In genomic region chr7:148856035-148856881, GRCh38 we compare ENCODE assay signal across 7 cellular contexts. TPM values are rescaled to one million over a fixed set of nuclear protein-coding genes. Genes with fewer than 3 reads are reported as not detected.
DNase-seq lines count a peak whose midpoint lies in the region; ATAC-seq and TF ChIP-seq lines count a peak whose summit lies in the region.

No MANE protein-coding gene starts in this region.

- peaks cover 100% of the 10 kb centered on the region for H3K79me2 ChIP-seq in GM23338 (replicated peaks; ENCODE audit: insufficient read depth)
- peaks cover 91% of the 10 kb centered on the region for H3K79me2 ChIP-seq in smooth muscle cell (ENCODE audit: low read depth)

- H3K9me3 Mint-ChIP-seq in GM23338 (no peaks in the 10 kb centered on the region), glutamatergic neuron (ENCODE audit: unreplicated experiment) (no peaks in the 10 kb centered on the region)

- no peak overlapping the region for H3K9ac ChIP-seq in smooth muscle cell (ENCODE audit: low read depth)

- no peaks in the 10 kb centered on the region for H3K36me3 ChIP-seq in GM23338 (ENCODE audit: insufficient read depth)
- H3K36me3 ChIP-seq in smooth muscle cell (ENCODE audit: low read depth), result no peaks in the 10 kb centered on the region

- H3K36me3 Mint-ChIP-seq in GM23338 (ENCODE audit: low read depth), result no peaks in the 10 kb centered on the region
- H3K36me3 Mint-ChIP-seq in glutamatergic neuron (ENCODE audit: unreplicated experiment), result no peaks in the 10 kb centered on the region

- peak; percentile 75 for ATAC-seq in GM23338
- ATAC-seq in HG03469 (IDR thresholded peaks at IDR 0.05; ENCODE audit: unreplicated experiment), result no peak

- H3K4me3 ChIP-seq in GM23338 (no peak overlapping the region), smooth muscle cell (no peak overlapping the region)

- no peak overlapping the region for H3K4me2 ChIP-seq in GM23338
- no peak overlapping the region for H3K4me2 ChIP-seq in smooth muscle cell

- no peaks in the 10 kb centered on the region for H3F3A ChIP-seq in GM23338 (replicated peaks; ENCODE audit: low read depth)
- H3F3A ChIP-seq in smooth muscle cell (ENCODE audit: low read depth), result no peaks in the 10 kb centered on the region

- no peaks in the 10 kb centered on the region for H3K9me2 ChIP-seq in GM23338 (ENCODE audit: insufficient read depth)

- H3K27ac Mint-ChIP-seq in GM23338, result no peak overlapping the region
- no peak overlapping the region for H3K27ac Mint-ChIP-seq in glutamatergic neuron (ENCODE audit: unreplicated experiment)

- H2AFZ ChIP-seq in GM23338, result no peak overlapping the region
- H2AFZ ChIP-seq in smooth muscle cell (ENCODE audit: low read depth), result no peak overlapping the region

- 83% methylated on average over 6 of the region's 6 CpGs for WGBS in smooth muscle cell (ENCODE audit: low lambda C conversion rate)

- no peaks in the 10 kb centered on the region for H3K9me3 ChIP-seq in smooth muscle cell (replicated peaks; ENCODE audit: low read depth)

- peak; percentile 58 for TF ChIP-seq CTCF in GM12801 (IDR thresholded peaks at IDR 0.05; ENCODE audit: extremely low read depth, insufficient read length)
- peak; percentile 66 to 80 for TF ChIP-seq CTCF in GM23338 (conservative IDR thresholded peaks at IDR 0.05; ENCODE audit: low read depth in 2 of 2)
- TF ChIP-seq CTCF in glutamatergic neuron (IDR thresholded peaks at IDR 0.05; ENCODE audit: partially characterized antibody, unreplicated experiment), result peak; percentile 82
- peak; percentile 56 for TF ChIP-seq CTCF in smooth muscle cell (IDR thresholded peaks at IDR 0.05; ENCODE audit: borderline replicate concordance, insufficient read depth, poor library complexity, severe bottlenecking)

- H3K4me1 ChIP-seq in GM23338 (ENCODE audit: insufficient read depth) (peaks cover 19% of the 10 kb centered on the region), smooth muscle cell (ENCODE audit: low read depth) (no peaks in the 10 kb centered on the region)

- H3K4me3 Mint-ChIP-seq in GM23338 (no peak overlapping the region), glutamatergic neuron (ENCODE audit: unreplicated experiment) (no peak overlapping the region)

- H3K27me3 ChIP-seq in GM23338 (ENCODE audit: insufficient read depth) (no peaks in the 10 kb centered on the region), smooth muscle cell (ENCODE audit: low read depth) (no peaks in the 10 kb centered on the region)

- H4K20me1 ChIP-seq in GM23338 (replicated peaks; ENCODE audit: insufficient read depth) (peaks cover 30% of the 10 kb centered on the region), smooth muscle cell (ENCODE audit: low read depth) (peaks cover 50% of the 10 kb centered on the region)

- no peak overlapping the region for H3K27ac ChIP-seq in GM23338 (ENCODE audit: low read depth)
- no peak overlapping the region for H3K27ac ChIP-seq in smooth muscle cell (ENCODE audit: low read depth)

- H3K4me1 Mint-ChIP-seq in GM23338 (peaks cover 20% of the 10 kb centered on the region; the same call in 2 of the 3 replicates), glutamatergic neuron (ENCODE audit: low read depth, unreplicated experiment) (peaks cover 20% of the 10 kb centered on the region)

- DNase-seq in GM23338 (ENCODE audit: low spot score), result peak; percentile 60
- DNase-seq in NCI-H2227 treated with DMSO at 0.1 percent for 48 hours (lab: John Stamatoyannopoulos, UW), result peak; percentile 29
- DNase-seq in activated T-helper 9 cell treated with anti-CD3 and anti-CD28 coated beads, Interleukin-2, amount 50 U/mL, for 16 hours (ENCODE audit: low read depth), result peak; percentile 9
- DNase-seq in glutamatergic neuron, result peak; percentile 36
- DNase-seq in smooth muscle cell (lab: John Stamatoyannopoulos, UW; ENCODE audit: unreplicated experiment), result no peak

- H3K27me3 Mint-ChIP-seq in GM23338 (ENCODE audit: insufficient read depth, low read depth, poor library complexity) (peaks cover 1% of the 10 kb centered on the region), glutamatergic neuron (ENCODE audit: unreplicated experiment) (peaks cover 2% of the 10 kb centered on the region)

TF ChIP-seq in GM23338, 12 proteins besides CTCF, POLR2A, EP300 and RAD21:
- no peak for TF ChIP-seq POLR2AphosphoS5 (IDR thresholded peaks at IDR 0.05; ENCODE audit: low read depth)
- no peak for TF ChIP-seq ZNF331 (CRISPR knock-in tag; IDR thresholded peaks at IDR 0.05; ENCODE audit: low read depth)
- no peak for TF ChIP-seq REST (IDR thresholded peaks at IDR 0.05; ENCODE audit: unreplicated experiment)
- no peak for TF ChIP-seq EZH2 (IDR thresholded peaks at IDR 0.05; ENCODE audit: low read depth, unreplicated experiment)
- no peak for TF ChIP-seq NANOG (IDR thresholded peaks at IDR 0.05; ENCODE audit: borderline replicate concordance)

RNA-seq across cellular contexts. Expression of gene EZH2, which starts 27.8 kb away (rescaled TPM):
- 25.6 and 33.9 TPM in 2 replicates for total RNA-seq in GM23338 (2014; rRNA removed; shearing (Covaris generic))
- polyA plus RNA-seq in GM23338 (2016; fragmentation: Nextera tagmentation; extraction: Ambion mirVana) (32.5 and 38.6 TPM in 2 replicates), smooth muscle cell (11.5 and 12.0 TPM in 2 replicates)
- total RNA-seq in glutamatergic neuron (ENCODE audit: unreplicated experiment) (314 TPM), smooth muscle cell (20.5 and 22.9 TPM in 2 replicates)
